ENCODE assay signal across 9 cellular contexts in the genomic region with DNA sequence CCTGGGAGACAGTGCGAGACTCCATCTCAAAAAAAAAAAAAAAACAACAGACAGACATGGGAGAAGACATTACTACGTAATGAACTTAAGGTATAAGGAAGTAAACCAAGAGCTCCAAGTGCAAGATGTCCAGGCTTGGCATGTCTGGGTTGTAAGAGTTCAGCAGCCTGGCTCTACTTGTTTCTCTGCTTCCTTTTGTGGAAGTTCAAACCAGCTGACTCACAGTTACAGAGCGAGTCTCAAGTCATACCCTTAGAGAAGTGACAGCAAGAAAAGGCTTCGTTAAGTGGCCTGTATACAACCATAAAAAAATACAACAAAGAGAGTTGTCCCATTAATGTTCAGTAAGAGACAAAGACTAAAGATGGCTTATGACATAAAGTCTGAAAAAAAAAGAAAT. TPM values are rescaled to one million over a fixed set of nuclear protein-coding genes. Genes with fewer than 3 reads are reported as not detected.
DNase-seq lines count a peak whose midpoint lies in the region; ATAC-seq, FAIRE-seq and TF ChIP-seq lines count a peak whose summit lies in the region.
"Had no signal": no experiment of that assay in that cellular context is flagged by ENCODE, and none has a peak within 500 bp of the region (broad histone marks: within the 10 kb centered on the region; RNA-seq: fewer than 3 reads in every experiment).

No MANE protein-coding gene starts in this region.

- CTCF ChIA-PET in A549 (lab: Yijun Ruan, JAX) = interaction anchor here (0.6 kb wide), 2 partner anchors 92 to 242 kb away, joined by 3 to 4 read pairs; no protein-coding TSS in a partner anchor

- H3K36me3 ChIP-seq in upper lobe of right lung = peaks cover 80% of the 10 kb centered on the region

- POLR2A ChIA-PET in A549 (lab: Yijun Ruan, JAX) = no interaction called here

- no peak for TF ChIP-seq CTCF in A549 (IDR thresholded peaks at IDR 0.05)
- no peak for TF ChIP-seq CTCF in LNCaP clone FGC (IDR thresholded peaks at IDR 0.05; ENCODE audit: control insufficient read depth, extremely low read depth, insufficient read depth)
- TF ChIP-seq CTCF in lower leg skin (IDR thresholded peaks at IDR 0.05) = no peak
- TF ChIP-seq CTCF in upper lobe of right lung (IDR thresholded peaks at IDR 0.05) = no peak

- TF ChIP-seq RAD21 in A549 (conservative IDR thresholded peaks at IDR 0.05 in 1 of 2, IDR thresholded peaks at IDR 0.05 in 1 of 2) = no peak

- 60% methylated on average over 4 of the region's 4 CpGs for WGBS in A549 (ENCODE audit: missing lambda C conversion rate)
- WGBS in lower leg skin, 2 donors = 53 to 65% methylated on average over 4 of the region's 4 CpGs

- 0 out of 6 replicates have a peak, but pooled peaks of 1 of the 2 experiments have one; percentile 3 for ATAC-seq in A549
- peak; percentile 70 for ATAC-seq in upper lobe of right lung
- no peak for ATAC-seq in GM21381 (IDR thresholded peaks at IDR 0.05; ENCODE audit: unreplicated experiment)

- no peak for FAIRE-seq in A549 (lab: Jason Lieb, UNC)

- peak overlapping the region; percentile 84 to 96 for H3K27ac ChIP-seq in A549
- peak overlapping the region; percentile 90 for H3K27ac ChIP-seq in upper lobe of right lung

- H3K4me2 ChIP-seq in A549 = peak overlapping the region; percentile 80

- peak overlapping the region; percentile 67 for H3K4me3 ChIP-seq in A549
- peak overlapping the region; percentile 80 for H3K4me3 ChIP-seq in LNCaP clone FGC (ENCODE audit: low read depth, low read length)
- H3K4me3 ChIP-seq in lower leg skin (ENCODE audit: low read depth, poor library complexity, severe bottlenecking) = no peak overlapping the region
- H3K4me3 ChIP-seq in upper lobe of right lung = peak overlapping the region; percentile 88

- intact Hi-C loops in lower leg skin (cut with DNase I; ENCODE audit: low total_unique reads) (no loop called here), upper lobe of right lung (cut with DNase I) (no loop called here)

- DNase-seq in A549 (ENCODE audit: low read depth in 1 of 2, low spot score in 1 of 2) (peak in 1 of 2 experiments; percentile 53), LNCaP clone FGC (ENCODE audit: low read depth) (peak; percentile 82), astrocyte of the hippocampus (ENCODE audit: low read depth, low spot score) (peak; percentile 55), lower leg skin (ENCODE audit: low spot score in 2 of 2) (peak; percentile 40 to 59), upper lobe of right lung (no peak), H4 (ENCODE audit: low spot score) (no peak)
- no peak for DNase-seq in stimulated activated CD4-positive, alpha-beta T cell treated with anti-CD3 and anti-CD28 coated beads, Interleukin-15, amount 100 ng/mL, for 24 hours

- TF ChIP-seq POLR2A in A549 (IDR thresholded peaks at IDR 0.05; ENCODE audit: low read length) (no peak), lower leg skin (IDR thresholded peaks at IDR 0.05) (no peak)

- H3K4me1 ChIP-seq in A549 = peaks cover 20% of the 10 kb centered on the region
- peaks cover 22% of the 10 kb centered on the region for H3K4me1 ChIP-seq in upper lobe of right lung

- H3K9me3 ChIP-seq in A549 (no peaks in the 10 kb centered on the region), upper lobe of right lung (no peaks in the 10 kb centered on the region)
- H3K9me3 ChIP-seq: body of pancreas had no signal

- no peak for TF ChIP-seq EP300 in A549 (IDR thresholded peaks at IDR 0.05)

- H3K27me3 ChIP-seq in upper lobe of right lung = no peaks in the 10 kb centered on the region
- H3K27me3 ChIP-seq: body of pancreas had no signal

TF ChIP-seq in A549, 52 proteins besides CTCF, POLR2A, EP300 and RAD21:
- TF ChIP-seq TFCP2L1 (CRISPR knock-in tag; IDR thresholded peaks at IDR 0.05) (no peak), NFE2L2 (conservative IDR thresholded peaks at IDR 0.05; ENCODE audit: low read length) (0 out of 2 replicates have a peak, but pooled peaks have one; percentile 2), MAFK (IDR thresholded peaks at IDR 0.05; ENCODE audit: partially characterized antibody) (peak; percentile 23)

RNA-seq across cellular contexts. Expression of gene RIT1, which starts 1.3 kb away (rescaled TPM):
- polyA plus RNA-seq in A549 (2011; rRNA removed) = 48.1 and 51.9 TPM in 2 replicates
- 16.8 and 17.2 TPM in 2 replicates for polyA plus RNA-seq in A549 (2012; cell fraction: cytosol; rRNA removed)
- 10.3 and 14.4 TPM in 2 replicates for polyA plus RNA-seq in A549 (2012; cell fraction: nucleus; rRNA removed)
- 19.2 to 23.6 TPM (median 20.4 TPM) in 3 replicates for polyA plus RNA-seq in A549 (2017; fragmentation: RNase III; extraction: RNeasy Plus Mini Kit Qiagen cat#74134 plus additional on column Dnase treatment)
- 30.5 and 44.6 TPM in 2 replicates for polyA minus RNA-seq in A549 (2011; rRNA and poly(A)+ RNA removed)
- 10 to 100 TPM; 16.1 to 34.2 (median 24.2) TPM for total RNA-seq in lower leg skin
- total RNA-seq in upper lobe of right lung = 49.9 TPM
- total RNA-seq in H4 (2014; rRNA removed; shearing (Covaris generic)) = 45.8 and 46.5 TPM in 2 replicates

RNA-seq across cellular contexts. Expression of gene KHDC4, which starts 24.3 kb away (rescaled TPM):
- polyA plus RNA-seq in A549 (2011; rRNA removed) = 69.9 and 72.3 TPM in 2 replicates
- 22.6 and 30.2 TPM in 2 replicates for polyA plus RNA-seq in A549 (2012; cell fraction: cytosol; rRNA removed)
- 52.1 and 67.4 TPM in 2 replicates for polyA plus RNA-seq in A549 (2012; cell fraction: nucleus; rRNA removed)
- 35.7 to 37.9 TPM (median 37.7 TPM) in 3 replicates for polyA plus RNA-seq in A549 (2017; fragmentation: RNase III; extraction: RNeasy Plus Mini Kit Qiagen cat#74134 plus additional on column Dnase treatment)
- 58.0 and 90.2 TPM in 2 replicates for polyA minus RNA-seq in A549 (2011; rRNA and poly(A)+ RNA removed)
- total RNA-seq in lower leg skin = 10 to 100 TPM; 32.7 to 96.0 (median 45.5) TPM
- total RNA-seq in upper lobe of right lung = 40.1 TPM
- 14.9 and 22.3 TPM in 2 replicates for total RNA-seq in H4 (2014; rRNA removed; shearing (Covaris generic))

RNA-seq across cellular contexts. Expression of gene RXFP4, which starts 31.5 kb away (rescaled TPM):
- 0.12 TPM in 1 of 2 replicates, not detected in the other for polyA plus RNA-seq in A549 (2011; rRNA removed)
- 0.03 and 0.05 TPM in 2 replicates for polyA plus RNA-seq in A549 (2012; cell fraction: cytosol; rRNA removed)
- polyA plus RNA-seq in A549 (2012; cell fraction: nucleus; rRNA removed) = 0.07 TPM in 1 of 2 replicates, not detected in the other
- polyA plus RNA-seq in A549 (2017; fragmentation: RNase III; extraction: RNeasy Plus Mini Kit Qiagen cat#74134 plus additional on column Dnase treatment) = 0.06 TPM in 1 of 3 replicates, not detected in the others
- polyA minus RNA-seq in A549 (2011; rRNA and poly(A)+ RNA removed) = not detected in 2 replicates
- total RNA-seq in lower leg skin = not detected
- not detected for total RNA-seq in upper lobe of right lung
- total RNA-seq in H4 (2014; rRNA removed; shearing (Covaris generic)) = not detected in 2 replicates

RNA-seq across cellular contexts. Expression of gene SYT11, which starts 50.5 kb away (rescaled TPM):
- polyA plus RNA-seq in A549 (2011; rRNA removed) (2.5 and 2.6 TPM in 2 replicates), A549 (2017; fragmentation: RNase III; extraction: RNeasy Plus Mini Kit Qiagen cat#74134 plus additional on column Dnase treatment) (1.9 to 3.0 TPM (median 2.8 TPM) in 3 replicates)
- polyA plus RNA-seq in A549 (2012; cell fraction: cytosol; rRNA removed) = 0.78 and 1.00 TPM in 2 replicates
- polyA plus RNA-seq in A549 (2012; cell fraction: nucleus; rRNA removed) = 1.3 and 1.6 TPM in 2 replicates
- 2.5 and 3.9 TPM in 2 replicates for polyA minus RNA-seq in A549 (2011; rRNA and poly(A)+ RNA removed)
- total RNA-seq in lower leg skin (1 to 10 TPM; 1.7 to 4.0 (median 3.5) TPM), upper lobe of right lung (8.9 TPM)
- total RNA-seq in H4 (2014; rRNA removed; shearing (Covaris generic)) = 2.9 and 3.4 TPM in 2 replicates

RNA-seq across cellular contexts. Expression of gene GON4L, which starts 52.9 kb away (rescaled TPM):
- polyA plus RNA-seq in A549 (2011; rRNA removed) = 23.1 and 28.1 TPM in 2 replicates
- 7.3 and 8.4 TPM in 2 replicates for polyA plus RNA-seq in A549 (2012; cell fraction: cytosol; rRNA removed)
- 22.1 and 38.4 TPM in 2 replicates for polyA plus RNA-seq in A549 (2012; cell fraction: nucleus; rRNA removed)
- 15.1 to 15.7 TPM (median 15.3 TPM) in 3 replicates for polyA plus RNA-seq in A549 (2017; fragmentation: RNase III; extraction: RNeasy Plus Mini Kit Qiagen cat#74134 plus additional on column Dnase treatment)
- polyA minus RNA-seq in A549 (2011; rRNA and poly(A)+ RNA removed) = 34.9 and 42.7 TPM in 2 replicates
- 10 to 100 TPM; 24.9 to 43.9 (median 33.6) TPM for total RNA-seq in lower leg skin
- 49.5 TPM for total RNA-seq in upper lobe of right lung
- total RNA-seq in H4 (2014; rRNA removed; shearing (Covaris generic)) = 7.1 and 11.0 TPM in 2 replicates

Comparison
In these comparisons a context has a peak if more than half of its experiments do, and no peak if none do; other contexts are left out.
1. DNase-seq: peak in LNCaP clone FGC (single experiment), astrocyte of the hippocampus (single experiment) and lower leg skin (2 of 2); none in upper lobe of right lung (single experiment), stimulated activated CD4-positive, alpha-beta T cell treated with anti-CD3 and anti-CD28 coated beads, Interleukin-15, amount 100 ng/mL, for 24 hours (single experiment) and H4 (single experiment).